ENCODE assay signal across 8 cellular contexts in genomic region chr7:1666779-1667565, GRCh38. TPM values are rescaled to one million over a fixed set of nuclear protein-coding genes. Genes with fewer than 3 reads are reported as not detected.
DNase-seq lines count a peak whose midpoint lies in the region; ATAC-seq and TF ChIP-seq lines count a peak whose summit lies in the region.

No MANE protein-coding gene starts in this region.

- no peak overlapping the region for H3K27ac ChIP-seq in CD4-positive, CD25-positive, alpha-beta regulatory T cell (ENCODE audit: insufficient read depth, low read length, poor library complexity, severe bottlenecking)
- H3K27ac ChIP-seq in PC-3 (ENCODE audit: low read length) (no peak overlapping the region), ovary (no peak overlapping the region)

- H3K27me3 Mint-ChIP-seq in CD4-positive, CD25-positive, alpha-beta regulatory T cell: peaks cover 41% of the 10 kb centered on the region

- 0 to 1% (median 1%) methylated on average over 46 to 79 of the region's 79 CpGs for WGBS in ovary, 3 donors

- H2AFZ ChIP-seq in PC-3 (ENCODE audit: low read length): peak overlapping the region; percentile 69

- in situ Hi-C loops in G401 (cut with HindIII; ENCODE audit: low sequenced_read_pairs): no loop called here

- no peaks in the 10 kb centered on the region for H3K36me3 Mint-ChIP-seq in CD4-positive, CD25-positive, alpha-beta regulatory T cell

- no peak for TF ChIP-seq CTCF in PC-3 (conservative IDR thresholded peaks at IDR 0.05; ENCODE audit: low read depth, low read length)
- TF ChIP-seq CTCF in fibroblast of the aortic adventitia (IDR thresholded peaks at IDR 0.05; ENCODE audit: insufficient read depth, low read length): no peak
- TF ChIP-seq CTCF in ovary (IDR thresholded peaks at IDR 0.05): no peak

- intact Hi-C loops in PC-3 (cut with micrococcal nuclease) (loop anchor here (10.0 kb wide), 1 partner anchor 88 kb away; no protein-coding TSS in a partner anchor), ovary (cut with DNase I) (loop anchor here (5.0 to 10.0 kb wide), 2 partner anchors 545 to 678 kb away; no protein-coding TSS in a partner anchor)

- TF ChIP-seq EP300 in ovary (IDR thresholded peaks at IDR 0.05): no peak

- peak overlapping the region; percentile 77 for H3K4me2 ChIP-seq in PC-3 (ENCODE audit: low read length)

- no peak for ATAC-seq in CD4-positive, CD25-positive, alpha-beta regulatory T cell (ENCODE audit: low read depth in 2 of 2)
- ATAC-seq in PC-3 (no peak; the same call in none of the 2 replicates), GM19397 (IDR thresholded peaks at IDR 0.05; ENCODE audit: unreplicated experiment) (no peak)

- H3K79me2 ChIP-seq in PC-3 (ENCODE audit: low read length): no peaks in the 10 kb centered on the region

- no peak overlapping the region for H3K4me3 ChIP-seq in CD4-positive, CD25-positive, alpha-beta regulatory T cell (ENCODE audit: low read depth, low read length)
- H3K4me3 ChIP-seq in PC-3 (ENCODE audit: low read length) (peak overlapping the region; percentile 51), fibroblast of the aortic adventitia (ENCODE audit: low read depth, low read length) (peak overlapping the region; percentile 61), ovary (peak overlapping the region; percentile 24)

- no TSS peak for BruUV-seq in PC-3 (replicated peaks; lab: Mats Ljungman, UMichigan)

- no peaks in the 10 kb centered on the region for H3K36me3 ChIP-seq in CD4-positive, CD25-positive, alpha-beta regulatory T cell (ENCODE audit: control insufficient read depth, insufficient read depth, low read length)
- H3K36me3 ChIP-seq in PC-3 (ENCODE audit: low read depth, low read length): no peaks in the 10 kb centered on the region
- no peaks in the 10 kb centered on the region for H3K36me3 ChIP-seq in ovary

- H3K9me3 Mint-ChIP-seq in CD4-positive, CD25-positive, alpha-beta regulatory T cell: no peaks in the 10 kb centered on the region

- H3K9ac ChIP-seq in PC-3 (ENCODE audit: low read length): no peak overlapping the region

- no peak for TF ChIP-seq POLR2A in ovary (IDR thresholded peaks at IDR 0.05)

- DNase-seq in CD4-positive, CD25-positive, alpha-beta regulatory T cell: no peak
- DNase-seq in PC-3 (no peak), fibroblast of the aortic adventitia (ENCODE audit: low read depth) (no peak), ovary (peak in 2 of 5 donors; percentile 11 to 15), cerebellar nuclear complex (lab: John Stamatoyannopoulos, UW) (no peak), epidermal melanocyte (ENCODE audit: insufficient read length, low spot score) (no peak), G401 (ENCODE audit: low spot score) (no peak)

- no peaks in the 10 kb centered on the region for H3K9me3 ChIP-seq in CD4-positive, CD25-positive, alpha-beta regulatory T cell (ENCODE audit: control insufficient read depth in 2 of 2, low read length in 2 of 2)
- H3K9me3 ChIP-seq in PC-3 (ENCODE audit: low read length) (no peaks in the 10 kb centered on the region), ovary (no peaks in the 10 kb centered on the region)

- POLR2A ChIA-PET in PC-3 (lab: Charles Lee; ENCODE audit: unreplicated experiment): no interaction called here

- CTCF ChIA-PET in PC-3 (lab: Charles Lee): no interaction called here

- H3K27me3 ChIP-seq in CD4-positive, CD25-positive, alpha-beta regulatory T cell (ENCODE audit: control insufficient read depth, insufficient read depth, low read length): no peaks in the 10 kb centered on the region
- H3K27me3 ChIP-seq in PC-3 (ENCODE audit: low read length): peaks cover 60% of the 10 kb centered on the region
- H3K27me3 ChIP-seq in ovary: peaks cover 17% of the 10 kb centered on the region

- peak overlapping the region in 3 of 4 donors; percentile 56 to 82 (median 74) for H3K4me3 Mint-ChIP-seq in CD4-positive, CD25-positive, alpha-beta regulatory T cell

- no peaks in the 10 kb centered on the region for H4K20me1 ChIP-seq in PC-3 (ENCODE audit: low read length)

- peaks cover 0 to 18% (median 4%) of the 10 kb centered on the region in 4 donors for H3K4me1 Mint-ChIP-seq in CD4-positive, CD25-positive, alpha-beta regulatory T cell

- peaks cover 26% of the 10 kb centered on the region for H3K4me1 ChIP-seq in CD4-positive, CD25-positive, alpha-beta regulatory T cell (ENCODE audit: control insufficient read depth, insufficient read depth, low read length, poor library complexity, severe bottlenecking)
- H3K4me1 ChIP-seq in PC-3 (ENCODE audit: insufficient read depth, low read length) (0 out of 2 replicates have a peak, but pooled peaks cover 5% of the 10 kb centered on the region), ovary (ENCODE audit: insufficient read depth) (peaks cover 8% of the 10 kb centered on the region)

- no peaks in the 10 kb centered on the region for H3K9me2 ChIP-seq in PC-3 (replicated peaks; ENCODE audit: low read length)

- no peak overlapping the region for H3K27ac Mint-ChIP-seq in CD4-positive, CD25-positive, alpha-beta regulatory T cell

- H3F3A ChIP-seq in PC-3 (ENCODE audit: low read length, unreplicated experiment): no peaks in the 10 kb centered on the region

RNA-seq across cellular contexts. Expression of gene ELFN1, which starts 3.1 kb away (rescaled TPM):
- total RNA-seq in CD4-positive, CD25-positive, alpha-beta regulatory T cell: not detected
- polyA plus RNA-seq in CD4-positive, CD25-positive, alpha-beta regulatory T cell: not detected
- 0.69 and 0.75 TPM in 2 replicates for total RNA-seq in PC-3 (2014; rRNA removed)
- 1.6 and 3.8 TPM in 2 replicates for total RNA-seq in fibroblast of the aortic adventitia (ENCODE audit: low replicate concordance)
- 1 to 10 TPM in 2 of 7 donors, under 1 TPM in 5; 0.25 to 1.5 (median 0.78) TPM for total RNA-seq in ovary
- under 1 TPM; 0.05 to 0.46 TPM for polyA plus RNA-seq in ovary
- total RNA-seq in G401 (2014; rRNA removed; shearing (Covaris generic)): 7.6 and 22.2 TPM in 2 replicates
